Comparison of ENCODE assay signal across 14 cellular contexts in the genomic region with DNA sequence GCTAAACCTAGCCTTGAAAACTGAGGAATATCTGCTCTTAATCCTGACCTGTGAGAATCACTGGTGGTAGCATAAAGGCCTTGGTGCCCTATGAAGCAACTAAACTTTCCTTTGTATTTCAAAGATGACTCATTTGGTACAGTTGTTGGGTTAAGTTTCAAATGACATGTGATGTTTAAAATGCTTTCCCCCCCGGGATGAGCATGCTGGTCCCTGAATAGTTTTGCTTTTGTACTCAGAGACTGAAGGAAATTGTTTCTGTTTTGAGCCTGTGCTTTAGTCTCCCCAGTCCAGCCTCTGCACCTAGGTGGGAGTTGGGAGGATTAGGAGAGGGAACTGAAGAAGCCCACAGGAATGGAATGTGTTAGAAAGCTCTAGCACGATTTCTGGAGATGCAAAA.
DNase-seq lines count a peak whose midpoint lies in the region; ATAC-seq, FAIRE-seq and TF ChIP-seq lines count a peak whose summit lies in the region.
"Had no signal": no experiment of that assay in that cellular context is flagged by ENCODE, and none has a peak within 500 bp of the region (broad histone marks: within the 10 kb centered on the region; RNA-seq: fewer than 3 reads in every experiment).

No MANE protein-coding gene starts in this region.

- WGBS in H1 (ENCODE audit: extremely low coverage in 1 of 2, insufficient coverage in 1 of 2, insufficient read length in 1 of 2, insufficient replicate concordance in 2 of 2, low coverage in 1 of 2, low lambda C conversion rate in 2 of 2, missing lambda C conversion rate in 1 of 2), 2 experiments, result 67% methylated on average over 2 of the region's 2 CpGs; no CpG with 5 or more reads in 1 of the 2 experiments
- 43% methylated on average over 2 of the region's 2 CpGs for WGBS in suprapubic skin

- H3K4me1 ChIP-seq in H1 (replicated peaks in 1 of 4; ENCODE audit: control insufficient read depth in 3 of 4, insufficient read depth in 4 of 4, low read length in 3 of 4), result peaks cover 0 to 14% (median 4%) of the 10 kb centered on the region in 4 experiments; a peak in 3 of 7 replicates
- no peaks in the 10 kb centered on the region for H3K4me1 ChIP-seq in suprapubic skin
- H3K4me1 ChIP-seq: heart left ventricle, upper lobe of right lung had no signal

- no peak overlapping the region for H3K4me2 ChIP-seq in H1 (ENCODE audit: insufficient read depth in 1 of 2, low read depth in 2 of 2, low read length in 2 of 2)

- H3K23me2 ChIP-seq in H1 (ENCODE audit: low read depth, low read length), result peaks cover 4% of the 10 kb centered on the region; the same call in 1 of the 2 replicates

- H3K4me3 ChIP-seq in H1 (ENCODE audit: extremely low read depth in 1 of 4, insufficient read depth in 2 of 4, low read depth in 3 of 4, low read length in 4 of 4) (no peak overlapping the region), skeletal muscle cell (ENCODE audit: low read depth, low read length) (no peak overlapping the region), brain microvascular endothelial cell (ENCODE audit: low read depth, low read length) (no peak overlapping the region), suprapubic skin (no peak overlapping the region)
- H3K4me3 ChIP-seq: heart left ventricle, SK-N-MC, upper lobe of right lung had no signal

- DNase-seq in M059J (ENCODE audit: low read depth), result peak; percentile 68
- no peak for DNase-seq in H1 (ENCODE audit: low read depth in 1 of 2, low spot score in 2 of 2)
- peak; percentile 13 for DNase-seq in skeletal muscle cell (ENCODE audit: low read depth)
- no peak for DNase-seq in brain microvascular endothelial cell
- DNase-seq in suprapubic skin (ENCODE audit: low spot score in 2 of 2), result no peak
- DNase-seq in NCI-H526 treated with DMSO at 0.1 percent for 48 hours (lab: John Stamatoyannopoulos, UW), result no peak
- DNase-seq: activated CD4-positive, alpha-beta T cell treated with anti-CD3 and anti-CD28 coated beads for 48 hours; heart left ventricle; Kasumi-1; NCI-H524 treated with DMSO at 0.1 percent for 48 hours; right cardiac atrium; upper lobe of right lung had no signal

- no peak overlapping the region for H3K18ac ChIP-seq in H1 (ENCODE audit: extremely low read depth, low read length)

- H3K36me3 ChIP-seq in H1 (ENCODE audit: control insufficient read depth in 2 of 4, insufficient read depth in 4 of 4, low read length in 3 of 4) (no peaks in the 10 kb centered on the region), brain microvascular endothelial cell (replicated peaks) (no peaks in the 10 kb centered on the region), suprapubic skin (no peaks in the 10 kb centered on the region)
- H3K36me3 ChIP-seq: heart left ventricle, upper lobe of right lung had no signal

- H3K23ac ChIP-seq in H1 (ENCODE audit: insufficient read length), result no peak overlapping the region

- CTCF ChIA-PET in H1 (lab: Charles Lee; ENCODE audit: partially characterized antibody), result interaction anchor here (1.0 to 1.9 kb wide), 2 partner anchors 23 to 84 kb away, joined by 3 to 4 read pairs; no protein-coding TSS in a partner anchor

- H3K4ac ChIP-seq in H1 (replicated peaks; ENCODE audit: insufficient read length, low read depth, low read length), result no peak overlapping the region

- TF ChIP-seq EP300 in H1 (IDR thresholded peaks at IDR 0.05; ENCODE audit: borderline replicate concordance in 1 of 2, low read depth in 2 of 2, low read length in 2 of 2) (no peak), suprapubic skin (IDR thresholded peaks at IDR 0.05) (no peak)

- H4K8ac ChIP-seq in H1 (ENCODE audit: extremely low read depth, insufficient read depth, low read length), result no peak overlapping the region

- ATAC-seq in GM19351 (IDR thresholded peaks at IDR 0.05; ENCODE audit: unreplicated experiment), result peak; percentile 57
- ATAC-seq: heart left ventricle, right cardiac atrium, upper lobe of right lung had no signal

- no peak overlapping the region for H4K91ac ChIP-seq in H1 (replicated peaks; ENCODE audit: insufficient read length, low read length)

- H3K27ac ChIP-seq in H1 (ENCODE audit: low read depth, low read length) (no peak overlapping the region), brain microvascular endothelial cell (no peak overlapping the region), suprapubic skin (no peak overlapping the region)
- H3K27ac ChIP-seq: heart left ventricle, SK-N-MC, upper lobe of right lung had no signal

- POLR2A ChIA-PET in H1 (lab: Charles Lee; ENCODE audit: partially characterized antibody), result no interaction called here

- FAIRE-seq in H1 (lab: Jason Lieb, UNC), result no peak

- H4K5ac ChIP-seq in H1 (ENCODE audit: insufficient read length, low read depth, low read length), result no peak overlapping the region

- H2BK20ac ChIP-seq in H1 (ENCODE audit: low read length), result no peak overlapping the region

- H2BK15ac ChIP-seq in H1 (ENCODE audit: low read length), result no peak overlapping the region

- H2BK5ac ChIP-seq in H1 (ENCODE audit: low read depth, low read length), result no peak overlapping the region

- no peak overlapping the region for H3K9ac ChIP-seq in H1 (replicated peaks in 1 of 4; ENCODE audit: extremely low read depth in 1 of 4, low read depth in 3 of 4, low read length in 3 of 4)

- H3K79me1 ChIP-seq in H1 (ENCODE audit: low read depth, low read length), result no peaks in the 10 kb centered on the region

- TF ChIP-seq RAD21 in H1 (IDR thresholded peaks at IDR 0.05 in 1 of 2, conservative IDR thresholded peaks at IDR 0.05 in 1 of 2; ENCODE audit: low read depth in 2 of 2, low read length in 2 of 2), result no peak

- no peak overlapping the region for H3K56ac ChIP-seq in H1 (replicated peaks; ENCODE audit: insufficient read length, low read depth, low read length)

- no peaks in the 10 kb centered on the region for H3K27me3 ChIP-seq in H1 (replicated peaks in 1 of 4; ENCODE audit: control insufficient read depth in 3 of 4, extremely low read depth in 1 of 4, insufficient read depth in 3 of 4, low read length in 3 of 4)
- H3K27me3 ChIP-seq in brain microvascular endothelial cell (replicated peaks), result no peaks in the 10 kb centered on the region
- no peaks in the 10 kb centered on the region for H3K27me3 ChIP-seq in suprapubic skin
- H3K27me3 ChIP-seq: heart left ventricle, upper lobe of right lung had no signal

- TF ChIP-seq CTCF in H1 (IDR thresholded peaks at IDR 0.05; ENCODE audit: control extremely low read depth in 1 of 3, insufficient read depth in 1 of 3, low read depth in 1 of 3, low read length in 3 of 3), result no peak
- TF ChIP-seq CTCF in brain microvascular endothelial cell (IDR thresholded peaks at IDR 0.05; ENCODE audit: low read depth, low read length, missing control alignments), result no peak
- TF ChIP-seq CTCF in suprapubic skin (IDR thresholded peaks at IDR 0.05), result no peak

- H4K20me1 ChIP-seq in H1 (replicated peaks in 1 of 2; ENCODE audit: control insufficient read depth in 1 of 2, insufficient read depth in 2 of 2, low read length in 2 of 2), result no peaks in the 10 kb centered on the region

- H2AK5ac ChIP-seq in H1 (ENCODE audit: low read depth, low read length), result no peak overlapping the region

- in situ Hi-C loops in brain microvascular endothelial cell (cut with HindIII; ENCODE audit: low pct_ligation_motif_present, low sequenced_read_pairs), result no loop called here

- H2BK12ac ChIP-seq in H1 (ENCODE audit: low read depth, low read length), result no peak overlapping the region

- H2BK120ac ChIP-seq in H1 (replicated peaks; ENCODE audit: low read depth, low read length), result no peak overlapping the region

- H3K79me2 ChIP-seq in H1 (ENCODE audit: control insufficient read depth in 1 of 2, insufficient read depth in 2 of 2, low read length in 2 of 2), result no peaks in the 10 kb centered on the region

- no peak for TF ChIP-seq POLR2A in H1 (IDR thresholded peaks at IDR 0.05; ENCODE audit: control extremely low read depth in 1 of 2, low read depth in 2 of 2, low read length in 2 of 2)
- TF ChIP-seq POLR2A in suprapubic skin (IDR thresholded peaks at IDR 0.05), result no peak

- H3K14ac ChIP-seq in H1 (ENCODE audit: insufficient read length), result no peak overlapping the region

- H2AFZ ChIP-seq in H1 (ENCODE audit: low read length), result 0 out of 2 replicates have a peak overlapping the region, but pooled peaks have one; percentile 25

- H3K9me3 ChIP-seq in H1 (ENCODE audit: insufficient read depth in 2 of 2, low read depth in 1 of 2, low read length in 1 of 2) (no peaks in the 10 kb centered on the region), suprapubic skin (no peaks in the 10 kb centered on the region)
- H3K9me3 ChIP-seq: heart left ventricle, upper lobe of right lung had no signal

TF ChIP-seq in H1, 55 proteins besides CTCF, POLR2A, EP300 and RAD21:
- TF ChIP-seq, protein P1, sequence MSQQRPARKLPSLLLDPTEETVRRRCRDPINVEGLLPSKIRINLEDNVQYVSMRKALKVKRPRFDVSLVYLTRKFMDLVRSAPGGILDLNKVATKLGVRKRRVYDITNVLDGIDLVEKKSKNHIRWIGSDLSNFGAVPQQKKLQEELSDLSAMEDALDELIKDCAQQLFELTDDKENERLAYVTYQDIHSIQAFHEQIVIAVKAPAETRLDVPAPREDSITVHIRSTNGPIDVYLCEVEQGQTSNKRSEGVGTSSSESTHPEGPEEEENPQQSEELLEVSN (IDR thresholded peaks at IDR 0.05), result no peak
- TF ChIP-seq TAF1 (IDR thresholded peaks at IDR 0.05; ENCODE audit: low read depth, low read length) (no peak), HDAC6 (IDR thresholded peaks at IDR 0.05; ENCODE audit: low read depth, low read length) (no peak), ZNF274 (IDR thresholded peaks at IDR 0.05; ENCODE audit: borderline replicate concordance, extremely low read depth, low read length) (no peak), CEBPB (IDR thresholded peaks at IDR 0.05; ENCODE audit: low read depth, low read length) (no peak), CHD1 (IDR thresholded peaks at IDR 0.05; ENCODE audit: low read depth, low read length) (no peak), SAP30 (IDR thresholded peaks at IDR 0.05; ENCODE audit: insufficient read depth, insufficient replicate concordance, low read length) (no peak)

Comparison
In these comparisons a context has a peak if more than half of its experiments do, and no peak if none do; other contexts are left out.
1. DNase-seq: peak in M059J (single experiment) and skeletal muscle cell (single experiment); none in H1 (0 of 2), brain microvascular endothelial cell (single experiment), suprapubic skin (0 of 2) and NCI-H526 treated with DMSO at 0.1 percent for 48 hours (single experiment).